8 cellular contexts compared by ENCODE assay signal in genomic region chr3:51390600-51391074, GRCh38. TPM values are rescaled to one million over a fixed set of nuclear protein-coding genes. Genes with fewer than 3 reads are reported as not detected.
DNase-seq lines count a peak whose midpoint lies in the region; ATAC-seq and TF ChIP-seq lines count a peak whose summit lies in the region.

No MANE protein-coding gene starts in this region.

- H3K36me3 Mint-ChIP-seq in CD4-positive, alpha-beta memory T cell, result peaks cover 33 to 65% of the 10 kb centered on the region in 2 donors

- peaks cover 39% of the 10 kb centered on the region for H3K36me3 ChIP-seq in CD4-positive, alpha-beta memory T cell (ENCODE audit: insufficient read depth, low read length)
- H3K36me3 ChIP-seq in body of pancreas (replicated peaks in 1 of 2; ENCODE audit: insufficient read depth in 1 of 2, low read depth in 2 of 2) (peaks cover 0 to 2% of the 10 kb centered on the region in 2 donors), mucosa of rectum (ENCODE audit: control insufficient read depth in 2 of 2, insufficient read depth in 2 of 2, low read length in 2 of 2) (peaks cover 40 to 47% of the 10 kb centered on the region in 2 donors)

- no peaks in the 10 kb centered on the region for H3K27me3 ChIP-seq in CD4-positive, alpha-beta memory T cell (ENCODE audit: insufficient read depth, low read length)
- H3K27me3 ChIP-seq in body of pancreas (no peaks in the 10 kb centered on the region), mucosa of rectum (ENCODE audit: control insufficient read depth in 2 of 2, insufficient read depth in 2 of 2, low read length in 2 of 2) (no peaks in the 10 kb centered on the region)

- POLR2A ChIA-PET in CD4-positive, alpha-beta memory T cell (lab: Charles Lee; ENCODE audit: partially characterized antibody), result interaction anchor here (0.6 to 2.5 kb wide), 6 partner anchors 19 to 779 kb away, joined by 3 to 13 read pairs (median 4); partner anchors contain the start of genes CISH and DCAF1

- H3K27me3 Mint-ChIP-seq in CD4-positive, alpha-beta memory T cell, result no peaks in the 10 kb centered on the region

- no peaks in the 10 kb centered on the region for H3K9me3 ChIP-seq in CD4-positive, alpha-beta memory T cell (ENCODE audit: control insufficient read depth in 1 of 2, low read length in 2 of 2)
- no peaks in the 10 kb centered on the region for H3K9me3 ChIP-seq in body of pancreas
- no peaks in the 10 kb centered on the region for H3K9me3 ChIP-seq in mucosa of rectum (ENCODE audit: control insufficient read depth in 2 of 2, low read length in 2 of 2)

- CTCF ChIA-PET in CD4-positive, alpha-beta memory T cell (lab: Charles Lee; ENCODE audit: partially characterized antibody), result interaction anchor here (0.6 to 5.0 kb wide), 19 partner anchors 9 to 1034 kb away, joined by 3 to 52 read pairs (median 14); partner anchors contain the start of genes DCAF1 and MAPKAPK3

- H3K9me3 Mint-ChIP-seq in CD4-positive, alpha-beta memory T cell, result no peaks in the 10 kb centered on the region

- no peak for DNase-seq in CD4-positive, alpha-beta memory T cell
- DNase-seq in body of pancreas (peak in 1 of 4 donors; percentile 24), GDM1 (lab: John Stamatoyannopoulos, UW) (no peak), NAMALWA (ENCODE audit: low spot score) (no peak), NCI-H2196 treated with DMSO at 0.1 percent for 48 hours (lab: John Stamatoyannopoulos, UW; ENCODE audit: unreplicated experiment) (no peak)

- peaks cover 69% of the 10 kb centered on the region for H3K4me1 ChIP-seq in CD4-positive, alpha-beta memory T cell (ENCODE audit: insufficient read depth, low read length)
- H3K4me1 ChIP-seq in body of pancreas (peaks cover 89% of the 10 kb centered on the region), mucosa of rectum (ENCODE audit: control insufficient read depth in 2 of 2, insufficient read depth in 2 of 2, low read length in 2 of 2) (peaks cover 52 to 57% of the 10 kb centered on the region in 2 donors)

- H3K4me3 Mint-ChIP-seq in CD4-positive, alpha-beta memory T cell, result peak overlapping the region; percentile 48 to 82 (median 71)

- H3K27ac ChIP-seq in CD4-positive, alpha-beta memory T cell (ENCODE audit: low read depth, low read length), result peak overlapping the region; percentile 79
- H3K27ac ChIP-seq in body of pancreas (peak overlapping the region; percentile 48 to 90 (median 71)), mucosa of rectum (ENCODE audit: low read depth in 2 of 2, low read length in 2 of 2) (peak overlapping the region; percentile 45 to 68)

- peak overlapping the region; percentile 57 for H3K4me3 ChIP-seq in CD4-positive, alpha-beta memory T cell (ENCODE audit: low read length in 2 of 2)
- H3K4me3 ChIP-seq in body of pancreas, result no peak overlapping the region
- H3K4me3 ChIP-seq in mucosa of rectum (ENCODE audit: low read length in 2 of 2), result peak overlapping the region; percentile 59 to 70

- 18 to 26% methylated on average over 9 to 23 of the region's 23 CpGs for WGBS in body of pancreas, 2 donors

- peak in 1 of 7 experiments; percentile 92 for TF ChIP-seq CTCF in body of pancreas (IDR thresholded peaks at IDR 0.05)

- no peak for TF ChIP-seq POLR2A in body of pancreas (IDR thresholded peaks at IDR 0.05)

- peak; percentile 0 for ATAC-seq in HG03064 (IDR thresholded peaks at IDR 0.05; ENCODE audit: low read depth, unreplicated experiment)
- peak; percentile 5 for ATAC-seq in body of pancreas
- no peak for ATAC-seq in GM19397 (IDR thresholded peaks at IDR 0.05; ENCODE audit: unreplicated experiment)

- intact Hi-C loops in CD4-positive, alpha-beta memory T cell (cut with micrococcal nuclease), result loop anchor here (1.0 kb wide), 3 partner anchors 109 to 292 kb away; partner anchors contain the start of gene TEX264
- intact Hi-C loops in body of pancreas (cut with DNase I), result loop anchor here (10.0 kb wide), 1 partner anchor 284 kb away; the partner anchor contains the start of gene TEX264

- peaks cover 36 to 82% (median 61%) of the 10 kb centered on the region in 4 donors for H3K4me1 Mint-ChIP-seq in CD4-positive, alpha-beta memory T cell

- peak overlapping the region; percentile 52 to 91 (median 86) for H3K27ac Mint-ChIP-seq in CD4-positive, alpha-beta memory T cell

- peak overlapping the region; percentile 52 to 69 for H3K9ac ChIP-seq in mucosa of rectum (ENCODE audit: low read depth in 1 of 2, low read length in 2 of 2)

RNA-seq across cellular contexts. Expression of gene RBM15B, which starts 0.4 kb away (rescaled TPM):
- 10 to 100 TPM; 38.3 to 39.9 TPM for total RNA-seq in CD4-positive, alpha-beta memory T cell
- polyA plus RNA-seq in CD4-positive, alpha-beta memory T cell, result 10 to 100 TPM in 1 of 2 donors, 1 to 10 TPM in 1; 9.9 to 28.2 TPM
- 10 to 100 TPM; 21.1 to 22.8 TPM for total RNA-seq in body of pancreas

RNA-seq across cellular contexts. Expression of gene MANF, which starts 5.5 kb away (rescaled TPM):
- total RNA-seq in CD4-positive, alpha-beta memory T cell, result 10 to 100 TPM; 74.8 to 79.0 TPM
- polyA plus RNA-seq in CD4-positive, alpha-beta memory T cell, result 10 to 100 TPM; 39.0 to 64.1 TPM
- 10 to 100 TPM; 25.4 to 35.6 TPM for total RNA-seq in body of pancreas

Comparison
In these comparisons a context has a peak if more than half of its experiments do, and no peak if none do; other contexts are left out.
1. H3K4me3 ChIP-seq: peak in CD4-positive, alpha-beta memory T cell (2 of 2) and mucosa of rectum (2 of 2); none in body of pancreas (0 of 2).
2. Peak in every context shown above with its lines, with median percentiles within 50 percentile points of each other: H3K27ac ChIP-seq.